In genomic region chr2:18991177-18992168, GRCh38 we compare ENCODE assay signal across 8 cellular contexts.
DNase-seq lines count a peak whose midpoint lies in the region; ATAC-seq and TF ChIP-seq lines count a peak whose summit lies in the region.

No MANE protein-coding gene starts in this region.

- TF ChIP-seq CTCF in A673 (conservative IDR thresholded peaks at IDR 0.05; ENCODE audit: low read depth, low read length): no peak
- TF ChIP-seq CTCF in CD8-positive, alpha-beta T cell (IDR thresholded peaks at IDR 0.05): no peak

- no peaks in the 10 kb centered on the region for H3K36me3 Mint-ChIP-seq in T-helper 17 cell (ENCODE audit: low read depth)
- no peaks in the 10 kb centered on the region for H3K36me3 Mint-ChIP-seq in CD8-positive, alpha-beta T cell

- H3K4me1 Mint-ChIP-seq in T-helper 17 cell: no peaks in the 10 kb centered on the region
- no peaks in the 10 kb centered on the region for H3K4me1 Mint-ChIP-seq in CD8-positive, alpha-beta T cell (ENCODE audit: low read depth)

- no peaks in the 10 kb centered on the region for H3K27me3 Mint-ChIP-seq in T-helper 17 cell
- no peaks in the 10 kb centered on the region for H3K27me3 Mint-ChIP-seq in CD8-positive, alpha-beta T cell (ENCODE audit: low read depth)

- H3K9me3 ChIP-seq in T-helper 17 cell (ENCODE audit: control insufficient read depth, low read length, poor library complexity, severe bottlenecking): no peaks in the 10 kb centered on the region
- no peaks in the 10 kb centered on the region for H3K9me3 ChIP-seq in A673 (ENCODE audit: low read depth, low read length, poor library complexity, severe bottlenecking)
- H3K9me3 ChIP-seq in CD8-positive, alpha-beta T cell (ENCODE audit: low read length): no peaks in the 10 kb centered on the region

- H3K27me3 ChIP-seq in A673 (replicated peaks; ENCODE audit: insufficient read depth, low read depth, low read length, poor library complexity): peaks cover 3% of the 10 kb centered on the region
- no peaks in the 10 kb centered on the region for H3K27me3 ChIP-seq in CD8-positive, alpha-beta T cell (ENCODE audit: insufficient read depth, low read length)

- CTCF ChIA-PET in A673 (lab: Charles Lee): no interaction called here
- CTCF ChIA-PET in CD8-positive, alpha-beta T cell (lab: Charles Lee): no interaction called here

- H3K9me3 Mint-ChIP-seq in CD8-positive, alpha-beta T cell: no peaks in the 10 kb centered on the region

- ATAC-seq in T-helper 17 cell: no peak
- no peak for ATAC-seq in CD8-positive, alpha-beta T cell

- no peaks in the 10 kb centered on the region for H3K4me1 ChIP-seq in A673 (ENCODE audit: insufficient read depth, low read length, poor library complexity, severe bottlenecking)
- no peaks in the 10 kb centered on the region for H3K4me1 ChIP-seq in CD8-positive, alpha-beta T cell (ENCODE audit: insufficient read depth, low read length)

- BruUV-seq in A673 (replicated peaks; lab: Mats Ljungman, UMichigan): no TSS peak

- H3K4me3 Mint-ChIP-seq in T-helper 17 cell: no peak overlapping the region
- H3K4me3 Mint-ChIP-seq in CD8-positive, alpha-beta T cell: no peak overlapping the region

- intact Hi-C loops in A673 (cut with micrococcal nuclease; ENCODE audit: unreplicated experiment): no loop called here
- intact Hi-C loops in CD8-positive, alpha-beta T cell (cut with DNase I, micrococcal nuclease): no loop called here

- no peak overlapping the region for H3K27ac ChIP-seq in A673 (ENCODE audit: low read depth, low read length, poor library complexity, severe bottlenecking)
- H3K27ac ChIP-seq in CD8-positive, alpha-beta T cell (ENCODE audit: low read depth, low read length): no peak overlapping the region

- POLR2A ChIA-PET in A673 (lab: Charles Lee; ENCODE audit: low non-redundant PET): no interaction called here
- POLR2A ChIA-PET in CD8-positive, alpha-beta T cell (lab: Charles Lee): no interaction called here

- H3K27ac Mint-ChIP-seq in T-helper 17 cell: no peak overlapping the region
- no peak overlapping the region for H3K27ac Mint-ChIP-seq in CD8-positive, alpha-beta T cell

- DNase-seq in EL (peak; percentile 90), NCI-H774 (lab: John Stamatoyannopoulos, UW) (peak; percentile 41), fibroblast of peridontal ligament (ENCODE audit: extremely low read depth) (peak; percentile 95), renal cortical epithelial cell (ENCODE audit: low read depth) (peak; percentile 76), T-helper 17 cell (no peak), HUDEP-2 (lab: John Stamatoyannopoulos, UW; ENCODE audit: unreplicated experiment in 76 of 76) (no peak), A673 (ENCODE audit: low spot score) (no peak)
- DNase-seq in CD8-positive, alpha-beta T cell: no peak

- H3K4me3 ChIP-seq in A673 (ENCODE audit: low read depth, low read length, poor library complexity, severe bottlenecking): no peak overlapping the region
- H3K4me3 ChIP-seq in CD8-positive, alpha-beta T cell (ENCODE audit: low read depth, low read length): no peak overlapping the region

- no peaks in the 10 kb centered on the region for H3K36me3 ChIP-seq in A673 (ENCODE audit: insufficient read depth, low read length, poor library complexity, severe bottlenecking)
- no peaks in the 10 kb centered on the region for H3K36me3 ChIP-seq in CD8-positive, alpha-beta T cell (ENCODE audit: insufficient read depth, low read length)

Comparison
In these comparisons a context has a peak if more than half of its experiments do, and no peak if none do; other contexts are left out.
1. DNase-seq: peak in EL (single experiment), NCI-H774 (single experiment), fibroblast of peridontal ligament (single experiment) and renal cortical epithelial cell (single experiment); none in T-helper 17 cell (0 of 3), HUDEP-2 (0 of 76), A673 (single experiment) and CD8-positive, alpha-beta T cell (0 of 7).